In the genomic region with DNA sequence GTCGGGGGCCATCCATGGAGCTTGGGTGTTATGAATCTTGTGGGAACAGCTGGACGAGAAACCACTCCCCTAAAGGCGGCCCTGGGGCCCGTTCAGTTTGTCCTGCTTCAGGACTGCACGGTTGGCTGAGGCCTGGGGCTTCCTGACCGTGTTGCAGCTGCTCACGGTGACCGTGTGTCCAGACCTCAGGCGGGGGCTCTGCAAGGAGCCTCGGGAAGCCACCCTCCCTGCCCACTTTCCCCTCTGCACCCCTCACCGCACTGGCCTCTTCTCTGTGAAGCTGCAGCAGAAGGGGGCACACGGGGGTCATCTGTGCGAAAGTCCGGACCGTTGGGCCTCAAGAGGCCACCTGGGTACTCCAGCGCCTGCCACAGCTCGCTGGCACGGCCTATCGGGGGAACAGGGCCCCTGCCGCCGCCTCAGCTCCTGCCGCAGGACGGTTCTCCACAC, we compare ENCODE assay signal across 19 cellular contexts. TPM values are rescaled to one million over a fixed set of nuclear protein-coding genes. Genes with fewer than 3 reads are reported as not detected.
DNase-seq lines count a peak whose midpoint lies in the region; TF ChIP-seq lines count a peak whose summit lies in the region.
"Had no signal": no experiment of that assay in that cellular context is flagged by ENCODE, and none has a peak within 500 bp of the region (broad histone marks: within the 10 kb centered on the region; RNA-seq: fewer than 3 reads in every experiment).

No MANE protein-coding gene starts in this region.

- H3K4me1 ChIP-seq in BE2C (no peaks in the 10 kb centered on the region), BLaER1 (peaks cover 40% of the 10 kb centered on the region), endodermal cell (ENCODE audit: control insufficient read depth, insufficient read depth, low read length) (no peaks in the 10 kb centered on the region), sigmoid colon (no peaks in the 10 kb centered on the region)

- WGBS in endodermal cell (ENCODE audit: insufficient coverage in 1 of 2, insufficient read length in 1 of 2), 2 experiments = 87 to 94% methylated on average over 13 to 23 of the region's 23 CpGs
- 90 to 93% methylated on average over 23 of the region's 23 CpGs for WGBS in sigmoid colon, 2 donors

- H3K27ac ChIP-seq in BLaER1 = peak overlapping the region; percentile 60
- H3K27ac ChIP-seq in endodermal cell (ENCODE audit: low read depth, low read length) = no peak overlapping the region
- H3K27ac ChIP-seq in sigmoid colon = no peak overlapping the region

- H3K9ac ChIP-seq in BLaER1 = peak overlapping the region; percentile 60; the same call in 1 of the 2 replicates
- no peak overlapping the region for H3K9ac ChIP-seq in endodermal cell (ENCODE audit: extremely low read depth, low read length, poor library complexity, severe bottlenecking)

- intact Hi-C loops in sigmoid colon (cut with DNase I) = no loop called here

- H3K9me3 ChIP-seq in BE2C (no peaks in the 10 kb centered on the region), BLaER1 (peaks cover 15% of the 10 kb centered on the region), endodermal cell (ENCODE audit: control insufficient read depth, low read length) (no peaks in the 10 kb centered on the region), sigmoid colon (no peaks in the 10 kb centered on the region)

- H3K27ac Mint-ChIP-seq in endodermal cell = no peak overlapping the region
- H3K27ac Mint-ChIP-seq: CD8-positive, alpha-beta T cell; IgD-negative memory B cell had no signal

- DNase-seq in BE2C = peak; percentile 12
- peak; percentile 32 for DNase-seq in endodermal cell
- DNase-seq in sigmoid colon = peak; percentile 45
- DNase-seq in NCI-H2029 (lab: John Stamatoyannopoulos, UW) = no peak
- no peak for DNase-seq in H4 (ENCODE audit: low spot score)
- DNase-seq in NCI-H510A treated with DMSO at 0.1 percent for 48 hours (lab: John Stamatoyannopoulos, UW) = no peak
- DNase-seq: C1 segment of cervical spinal cord; Calu3; CD8-positive, alpha-beta T cell; DMS153; NCI-H1105; NCI-H146; NCI-H2081; NCI-H2171 treated with DMSO at 0.1 percent for 48 hours; NCI-H526; OCI-M1 had no signal

- peaks cover 15% of the 10 kb centered on the region for H3K36me3 Mint-ChIP-seq in endodermal cell (ENCODE audit: low read depth)

- TF ChIP-seq CTCF in BE2C (IDR thresholded peaks at IDR 0.05; ENCODE audit: low read depth, low read length) (no peak), endodermal cell (conservative IDR thresholded peaks at IDR 0.05) (no peak), sigmoid colon (IDR thresholded peaks at IDR 0.05) (no peak)

- H3K4me2 ChIP-seq in BLaER1 = peak overlapping the region; percentile 88

- TF ChIP-seq POLR2A in sigmoid colon (IDR thresholded peaks at IDR 0.05) = no peak

- no peak overlapping the region for H3K4me3 Mint-ChIP-seq in endodermal cell
- H3K4me3 Mint-ChIP-seq: CD8-positive, alpha-beta T cell; IgD-negative memory B cell had no signal

- no peak for TF ChIP-seq EP300 in sigmoid colon (IDR thresholded peaks at IDR 0.05)

- H3K27me3 ChIP-seq in BE2C (no peaks in the 10 kb centered on the region), BLaER1 (no peaks in the 10 kb centered on the region), endodermal cell (ENCODE audit: control insufficient read depth, insufficient read depth, low read length, poor library complexity, severe bottlenecking) (no peaks in the 10 kb centered on the region), sigmoid colon (no peaks in the 10 kb centered on the region)

- H3K36me3 ChIP-seq in BE2C (no peaks in the 10 kb centered on the region), BLaER1 (peaks cover 15% of the 10 kb centered on the region; the same call in 1 of the 2 replicates), endodermal cell (ENCODE audit: control insufficient read depth, insufficient read depth, low read length) (peaks cover 1% of the 10 kb centered on the region), sigmoid colon (peaks cover 5 to 74% (median 16%) of the 10 kb centered on the region in 4 donors)

- no peaks in the 10 kb centered on the region for H3K9me3 Mint-ChIP-seq in endodermal cell
- H3K9me3 Mint-ChIP-seq: CD8-positive, alpha-beta T cell; IgD-negative memory B cell had no signal

- no peaks in the 10 kb centered on the region for H3K27me3 Mint-ChIP-seq in endodermal cell (ENCODE audit: insufficient read depth)
- H3K27me3 Mint-ChIP-seq: IgD-negative memory B cell had no signal

- no peaks in the 10 kb centered on the region for H3K4me1 Mint-ChIP-seq in endodermal cell
- H3K4me1 Mint-ChIP-seq: IgD-negative memory B cell had no signal

- H3K4me3 ChIP-seq in BE2C (ENCODE audit: low read depth, low read length) (no peak overlapping the region), BLaER1 (no peak overlapping the region; the same call in 1 of the 2 replicates), endodermal cell (ENCODE audit: low read length) (no peak overlapping the region), sigmoid colon (no peak overlapping the region)

- H4K20me1 ChIP-seq in BLaER1 = peaks cover 15% of the 10 kb centered on the region; the same call in 1 of the 2 replicates

RNA-seq across cellular contexts. Expression of a gene that starts 29.4 kb away (rescaled TPM):
- 32.7 TPM for polyA plus RNA-seq in BE2C (2012; ENCODE audit: insufficient read depth, insufficient read length, low read depth)
- total RNA-seq in endodermal cell (10 to 100 TPM; 50.4 to 61.6 TPM), sigmoid colon (10 to 100 TPM in 2 of 4 donors, 1 to 10 TPM in 2; 7.1 to 17.4 (median 10.4) TPM)
- polyA plus RNA-seq in endodermal cell (2013, experiment 1 of 2) = 19.2 TPM
- polyA plus RNA-seq in endodermal cell (2013, experiment 2 of 2) = 17.1 TPM
- polyA plus RNA-seq in sigmoid colon = 10 to 100 TPM in 1 of 3 donors, 1 to 10 TPM in 2; 1.8 to 18.7 (median 4.6) TPM
- 1.7 and 2.5 TPM in 2 replicates for total RNA-seq in H4 (2014; rRNA removed; shearing (Covaris generic))

RNA-seq across cellular contexts. Expression of a gene that starts 29.8 kb away (rescaled TPM):
- polyA plus RNA-seq in BE2C (2012; ENCODE audit: insufficient read depth, insufficient read length, low read depth) = not detected
- total RNA-seq in endodermal cell (not detected), sigmoid colon (not detected)
- polyA plus RNA-seq in endodermal cell (2013, experiment 1 of 2) = 0.18 TPM
- not detected for polyA plus RNA-seq in endodermal cell (2013, experiment 2 of 2)
- polyA plus RNA-seq in sigmoid colon = not detected
- total RNA-seq in H4 (2014; rRNA removed; shearing (Covaris generic)) = not detected in 2 replicates
- total RNA-seq: Calu3; CD8-positive, alpha-beta T cell; Right ventricle myocardium inferior had no signal
- polyA plus RNA-seq: IgD-negative memory B cell had no signal

Comparison
In these comparisons a context has a peak if more than half of its experiments do, and no peak if none do; other contexts are left out.
1. DNase-seq: peak in BE2C (single experiment), endodermal cell (single experiment) and sigmoid colon (single experiment); none in NCI-H2029 (single experiment), H4 (single experiment) and NCI-H510A treated with DMSO at 0.1 percent for 48 hours (single experiment).